ENCODE assay signal across 14 cellular contexts in the genomic region with DNA sequence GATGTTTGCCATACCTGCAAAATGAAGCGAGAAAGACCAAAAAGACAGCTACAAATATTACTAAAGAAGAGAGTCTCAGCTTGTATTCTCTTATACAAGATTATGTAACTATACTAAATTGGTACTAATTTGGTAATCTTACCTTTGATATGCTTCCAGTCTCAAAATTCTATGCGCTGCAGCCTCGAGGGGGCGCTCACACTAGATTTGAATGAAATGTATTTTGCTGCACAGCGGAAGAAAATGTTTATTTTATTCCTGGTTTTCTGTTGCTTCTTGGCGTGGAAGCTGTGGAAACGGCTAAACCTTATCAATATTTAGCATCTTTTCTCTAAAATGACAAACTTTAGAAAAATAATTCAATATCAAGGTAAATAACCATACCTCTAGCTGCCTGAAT.
DNase-seq lines count a peak whose midpoint lies in the region; ATAC-seq, FAIRE-seq and TF ChIP-seq lines count a peak whose summit lies in the region.
"Had no signal": no experiment of that assay in that cellular context is flagged by ENCODE, and none has a peak within 500 bp of the region (broad histone marks: within the 10 kb centered on the region; RNA-seq: fewer than 3 reads in every experiment).

No MANE protein-coding gene starts in this region.

- H3K27me3 Mint-ChIP-seq in HFFc6 (ENCODE audit: insufficient read depth) = no peaks in the 10 kb centered on the region
- H3K27me3 Mint-ChIP-seq: stimulated activated naive CD8-positive, alpha-beta T cell treated with anti-CD3 and anti-CD28 coated beads, Interleukin-15, Interleukin-2, amounts not matched to agents 100 ng/mL and 50 ng/mL, for 24 hours had no signal

- no peak overlapping the region for H3K27ac Mint-ChIP-seq in HFFc6
- H3K27ac Mint-ChIP-seq: stimulated activated naive CD8-positive, alpha-beta T cell treated with anti-CD3 and anti-CD28 coated beads, Interleukin-15, Interleukin-2, amounts not matched to agents 100 ng/mL and 50 ng/mL, for 24 hours had no signal

- no peak for FAIRE-seq in D721Med (lab: Jason Lieb, UNC)
- FAIRE-seq: colon had no signal

- peaks cover 4% of the 10 kb centered on the region; the same call in 1 of the 2 replicates for H3K36me3 Mint-ChIP-seq in HFFc6 (ENCODE audit: low read depth)

- H3K4me1 Mint-ChIP-seq in HFFc6 (ENCODE audit: low read depth) = no peaks in the 10 kb centered on the region

- H3K9me3 Mint-ChIP-seq in HFFc6 = peaks cover 45% of the 10 kb centered on the region

- no peak for ATAC-seq in Right ventricle myocardium inferior
- ATAC-seq: activated T-cell treated with anti-CD3 and anti-CD28 coated beads, Interleukin-2, amount 50 U/mL, for 4 hours had no signal

- DNase-seq in D721Med (ENCODE audit: insufficient read length, low spot score) = no peak
- no peak for DNase-seq in HFFc6
- DNase-seq in UCSD-AML1 (lab: John Stamatoyannopoulos, UW; ENCODE audit: unreplicated experiment) = peak; percentile 9
- DNase-seq in iris pigment epithelial cell (ENCODE audit: low read depth) = peak; percentile 8
- DNase-seq in SIG-M5 treated with dmso at 0.1 percent for 504 hours (lab: John Stamatoyannopoulos, UW; ENCODE audit: unreplicated experiment) = no peak
- no peak for DNase-seq in Right ventricle myocardium inferior (ENCODE audit: missing footprints)
- DNase-seq in NOMO-1 (lab: John Stamatoyannopoulos, UW; ENCODE audit: unreplicated experiment in 2 of 2) = no peak
- DNase-seq in stimulated activated naive CD4-positive, alpha-beta T cell (lab: John Stamatoyannopoulos, UW) = no peak
- DNase-seq: activated T-cell treated with anti-CD3 and anti-CD28 coated beads, Interleukin-2, amount 50 U/mL, for 4 hours; DMS79; hypothalamus; T-helper 2 cell had no signal

- TF ChIP-seq CTCF in D721Med (IDR thresholded peaks at IDR 0.05; ENCODE audit: insufficient read depth, missing control alignments) = peak; percentile 9
- TF ChIP-seq CTCF in HFFc6 (IDR thresholded peaks at IDR 0.05) = peak; percentile 40

- H3K4me3 Mint-ChIP-seq in HFFc6 = no peak overlapping the region
- H3K4me3 Mint-ChIP-seq: activated T-cell treated with anti-CD3 and anti-CD28 coated beads, Interleukin-2, amount 50 U/mL, for 4 hours; stimulated activated naive CD8-positive, alpha-beta T cell treated with anti-CD3 and anti-CD28 coated beads, Interleukin-15, Interleukin-2, amounts not matched to agents 100 ng/mL and 50 ng/mL, for 24 hours had no signal

- intact Hi-C loops in Right ventricle myocardium inferior (cut with DNase I) = no loop called here

Comparison
In these comparisons a context has a peak if more than half of its experiments do, and no peak if none do; other contexts are left out.
1. DNase-seq: peak in UCSD-AML1 (single experiment) and iris pigment epithelial cell (single experiment); none in D721Med (single experiment), HFFc6 (single experiment), SIG-M5 treated with dmso at 0.1 percent for 504 hours (single experiment), Right ventricle myocardium inferior (single experiment), NOMO-1 (0 of 2) and stimulated activated naive CD4-positive, alpha-beta T cell (0 of 6).